In the genomic region with DNA sequence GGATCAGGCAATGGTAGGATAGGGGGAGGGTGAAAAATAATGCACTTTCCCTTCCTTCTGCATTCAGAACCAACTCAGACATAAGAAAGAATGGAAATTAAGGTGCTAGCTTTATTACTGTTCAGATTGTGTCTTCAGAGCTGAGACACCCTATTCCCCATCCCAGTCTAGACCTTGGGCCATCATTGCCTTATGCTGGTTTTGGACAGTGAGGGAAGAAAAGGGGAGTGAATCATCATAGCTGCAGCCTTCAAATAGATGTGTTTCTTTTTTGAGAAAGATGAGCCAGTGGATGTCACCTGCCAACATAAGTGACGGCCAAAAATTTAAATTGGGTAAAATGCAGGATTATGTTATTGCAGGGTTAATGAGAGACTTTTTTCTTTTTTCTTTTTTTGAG, we compare ENCODE assay signal across 28 cellular contexts.
"Had no signal": no experiment of that assay in that cellular context is flagged by ENCODE, and none has a peak within 500 bp of the region (broad histone marks: within the 10 kb centered on the region; RNA-seq: fewer than 3 reads in every experiment).

No MANE protein-coding gene starts in this region.

- H3K9me3 ChIP-seq: adrenal gland, ascending aorta, heart right ventricle, left lung, lower lobe of right lung, mucosa of descending colon, pancreas, right atrium auricular region, spleen, tibial nerve had no signal

- H3K4me3 ChIP-seq: adrenal gland, ascending aorta, heart right ventricle, left lung, lower lobe of right lung, mucosa of descending colon, pancreas, right atrium auricular region, spleen, tibial nerve had no signal

- H3K27me3 ChIP-seq: adrenal gland, ascending aorta, brain microvascular endothelial cell, heart right ventricle, left lung, pancreas, right atrium auricular region, spleen, tibial nerve had no signal

- H3K27ac ChIP-seq: adrenal gland, ascending aorta, brain microvascular endothelial cell, heart right ventricle, left lung, lower lobe of right lung, pancreas, right atrium auricular region, spleen, tibial nerve, VCaP had no signal

- H3K4me1 ChIP-seq: adrenal gland, lower lobe of right lung, pancreas had no signal

- DNase-seq: activated CD4-positive, alpha-beta T cell treated with anti-CD3 and anti-CD28 coated beads for 48 hours; activated CD4-positive, alpha-beta T cell treated with anti-CD3 and anti-CD28 coated beads, Interleukin-2, amount 50 U/mL, for 48 hours; activated CD8-positive, alpha-beta memory T cell treated with anti-CD3 and anti-CD28 coated beads for 24 hours; activated effector memory CD4-positive, alpha-beta T cell treated with anti-CD3 and anti-CD28 coated beads, Interleukin-2, amount 50 U/mL, for 16 hours; activated naive CD4-positive, alpha-beta T cell treated with anti-CD3 and anti-CD28 coated beads for 36 hours; activated naive CD8-positive, alpha-beta T cell treated with anti-CD3 and anti-CD28 coated beads for 36 hours; adrenal gland; brain microvascular endothelial cell; caudate nucleus; cortex of kidney; effector memory CD8-positive, alpha-beta T cell; erythroblast; heart right ventricle; kidney glomerular epithelial cell; left lung; lower lobe of right lung; mesendoderm; mucosa of descending colon; naive B cell; pancreas; spleen; stimulated activated CD4-positive, alpha-beta T cell treated with anti-CD3 and anti-CD28 coated beads, Interleukin-2, amount 100 ng/mL, for 48 hours; stimulated activated naive CD4-positive, alpha-beta T cell treated with Interleukin-2 at 50 U/mL for 16 hours; T-helper 9 cell had no signal

- H3K36me3 ChIP-seq: adrenal gland, ascending aorta, brain microvascular endothelial cell, heart right ventricle, left lung, lower lobe of right lung, pancreas, right atrium auricular region, spleen, tibial nerve had no signal
